ENCODE assay signal across 27 cellular contexts in genomic region chr4:125303821-125304220, GRCh38. TPM values are rescaled to one million over a fixed set of nuclear protein-coding genes. Genes with fewer than 3 reads are reported as not detected.
"Had no signal": no experiment of that assay in that cellular context is flagged by ENCODE, and none has a peak within 500 bp of the region (broad histone marks: within the 10 kb centered on the region; RNA-seq: fewer than 3 reads in every experiment).

No MANE protein-coding gene starts in this region.

- H3K36me3 ChIP-seq: colonic mucosa, esophagus muscularis mucosa, gastroesophageal sphincter, heart left ventricle, pancreas, right atrium auricular region, sigmoid colon, suprapubic skin, thyroid gland, vagina had no signal

- DNase-seq: colonic mucosa; effector CD8-positive, alpha-beta T cell; endodermal cell; foreskin keratinocyte; heart left ventricle; kidney; mucosa of descending colon; naive thymus-derived CD4-positive, alpha-beta T cell; nucleus accumbens; pancreas; sigmoid colon; stimulated activated CD4-positive, alpha-beta T cell treated with anti-CD3 and anti-CD28 coated beads, Interleukin-15, amount 100 ng/mL, for 24 hours; stimulated activated CD4-positive, alpha-beta T cell treated with anti-CD3 and anti-CD28 coated beads, Interleukin-2, amount 100 ng/mL, for 48 hours; stimulated activated naive B cell treated with anti-CD40 and anti-IgM and Interleukin-4, amounts not matched to agents 10 μg/mL and 1 μg/mL and 100 μg/mL, for 72 hours; stimulated activated naive CD8-positive, alpha-beta T cell treated with anti-CD3 and anti-CD28 coated beads, Interleukin-15, amount 100 ng/mL, for 72 hours; thyroid gland; trophoblast cell had no signal

- H3K27ac ChIP-seq: colonic mucosa, epithelial cell of prostate, esophagus muscularis mucosa, foreskin keratinocyte, gastroesophageal sphincter, heart left ventricle, hepatocyte, pancreas, right atrium auricular region, sigmoid colon, skin epidermis, suprapubic skin, thyroid gland, vagina had no signal

- H3K9me3 ChIP-seq: colonic mucosa, esophagus muscularis mucosa, gastroesophageal sphincter, heart left ventricle, mucosa of descending colon, pancreas, right atrium auricular region, sigmoid colon, suprapubic skin, thyroid gland, vagina had no signal

- ATAC-seq: foreskin keratinocyte; gastroesophageal sphincter; heart left ventricle; left lobe of liver; mucosa of descending colon; naive thymus-derived CD4-positive, alpha-beta T cell; pancreas; stimulated activated naive B cell treated with anti-CD40 and anti-IgM and Interleukin-4, amounts not matched to agents 10 μg/mL and 1 μg/mL and 100 μg/mL, for 72 hours; stimulated activated naive CD8-positive, alpha-beta T cell treated with anti-CD3 and anti-CD28 coated beads, Interleukin-15, amount 100 ng/mL, for 72 hours had no signal

- H3K27me3 ChIP-seq: colonic mucosa, esophagus muscularis mucosa, foreskin keratinocyte, gastroesophageal sphincter, heart left ventricle, hepatocyte, right atrium auricular region, sigmoid colon, suprapubic skin, thyroid gland, vagina had no signal

- H3K4me1 ChIP-seq: colonic mucosa, esophagus muscularis mucosa, foreskin keratinocyte, gastroesophageal sphincter, heart left ventricle, pancreas, right atrium auricular region, sigmoid colon, suprapubic skin, thyroid gland, vagina had no signal

- H3K4me3 ChIP-seq: colonic mucosa, esophagus muscularis mucosa, gastroesophageal sphincter, heart left ventricle, hepatocyte, lung, mucosa of descending colon, pancreas, right atrium auricular region, sigmoid colon, skin epidermis, suprapubic skin, thyroid gland, vagina had no signal

RNA-seq across cellular contexts. Expression of gene FAT4, which starts 10.9 kb away (rescaled TPM):
- polyA plus RNA-seq: naive thymus-derived CD4-positive, alpha-beta T cell had no signal
